1 cellular context compared by ENCODE assay signal in the genomic region with DNA sequence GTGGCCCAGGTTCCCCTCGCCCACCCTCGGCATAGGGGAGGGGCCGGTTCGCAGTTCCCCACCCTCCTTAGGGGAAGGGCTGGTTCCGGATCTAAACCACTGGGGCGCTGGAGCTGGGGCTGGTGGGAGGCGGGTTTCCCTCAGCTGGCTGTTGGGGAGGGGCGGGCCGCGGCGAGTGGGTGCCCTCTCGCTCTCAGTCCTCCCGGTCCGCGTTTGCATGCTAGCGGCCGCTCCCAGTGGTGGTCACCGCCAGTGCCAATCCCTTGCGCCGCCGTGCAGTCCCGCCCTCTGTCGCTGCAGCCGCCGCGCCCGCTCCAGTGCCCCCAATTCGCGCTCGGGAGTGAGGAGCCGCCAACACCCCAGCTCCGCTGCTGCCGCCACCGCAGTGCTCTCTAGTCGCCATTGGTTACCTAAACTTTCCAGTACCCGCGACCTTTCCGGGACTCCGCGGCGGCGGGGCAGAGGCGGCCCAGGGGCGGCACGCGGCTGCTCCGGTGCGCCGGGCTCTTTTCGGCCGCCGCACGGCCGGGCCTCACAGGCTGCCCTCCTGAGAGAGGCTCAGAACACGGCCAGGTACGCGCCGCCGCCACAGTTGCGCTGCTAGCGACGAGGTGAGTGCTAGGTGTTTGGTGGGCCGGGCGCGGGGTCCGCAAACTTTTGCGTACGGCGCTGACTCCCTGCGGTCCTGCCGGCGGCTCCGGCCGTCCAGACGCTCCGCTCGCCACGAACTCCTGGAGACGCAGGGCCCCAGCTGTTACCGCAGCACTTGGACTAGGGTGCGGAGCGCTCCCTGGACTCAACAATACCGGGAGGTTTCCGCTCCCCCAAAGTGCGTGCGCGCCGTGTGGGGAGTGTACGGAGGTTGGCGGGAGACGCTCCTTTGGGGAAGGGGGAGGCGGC.
TF ChIP-seq lines count a peak whose summit lies in the region.

Gene TBL1Y (plus strand): TSS at position 326 of the 900 bp plus-strand sequence. CDS start 114,388 bp downstream, outside the sequence.

TF ChIP-seq in liver, 16 proteins besides CTCF, POLR2A, EP300 and RAD21 (continued from another document):
- TF ChIP-seq YY1 (IDR thresholded peaks at IDR 0.05), result peak; percentile 24
- TF ChIP-seq, protein P1, sequence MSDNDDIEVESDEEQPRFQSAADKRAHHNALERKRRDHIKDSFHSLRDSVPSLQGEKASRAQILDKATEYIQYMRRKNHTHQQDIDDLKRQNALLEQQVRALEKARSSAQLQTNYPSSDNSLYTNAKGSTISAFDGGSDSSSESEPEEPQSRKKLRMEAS (IDR thresholded peaks at IDR 0.05), result no peak
- no peak for TF ChIP-seq RXRA (IDR thresholded peaks at IDR 0.05)
- no peak for TF ChIP-seq JUND (IDR thresholded peaks at IDR 0.05)
- no peak for TF ChIP-seq EGR1 (IDR thresholded peaks at IDR 0.05; ENCODE audit: low read depth in 2 of 2)
- peak in 1 of 2 donors; percentile 52 for TF ChIP-seq HNF4A (conservative IDR thresholded peaks at IDR 0.05)
TF ChIP-seq in liver: peak in this region for 3.
